12 cellular contexts compared by ENCODE assay signal in genomic region chr2:33488715-33489540, GRCh38. TPM values are rescaled to one million over a fixed set of nuclear protein-coding genes. Genes with fewer than 3 reads are reported as not detected.
A peak's percentile ranks its signal among the peaks of the same experiment; 100 is the strongest.
DNase-seq lines count a peak whose midpoint lies in the region; ATAC-seq and TF ChIP-seq lines count a peak whose summit lies in the region.
"Had no signal": no experiment of that assay in that cellular context is flagged by ENCODE, and none has a peak within 500 bp of the region (broad histone marks: within the 10 kb centered on the region; RNA-seq: fewer than 3 reads in every experiment).

No MANE protein-coding gene starts in this region.

- no peaks in the 10 kb centered on the region for H3K36me3 ChIP-seq in SJCRH30

- H3K27me3 Mint-ChIP-seq in IgD-negative memory B cell, result no peaks in the 10 kb centered on the region

- no peak for TF ChIP-seq CTCF in GM12865 (IDR thresholded peaks at IDR 0.05; ENCODE audit: insufficient read depth, low read depth, low read length, missing control alignments)

- DNase-seq in GM12865 (ENCODE audit: low read depth), result peak; percentile 85
- DNase-seq in hypothalamus (lab: John Stamatoyannopoulos, UW), result no peak
- no peak for DNase-seq in NCI-H2196 treated with DMSO at 0.1 percent for 48 hours (lab: John Stamatoyannopoulos, UW; ENCODE audit: unreplicated experiment)
- DNase-seq in left cardiac atrium, result no peak
- DNase-seq in SJCRH30, result no peak
- DNase-seq: activated CD4-positive, alpha-beta T cell treated with anti-CD3 and anti-CD28 coated beads, Interleukin-2, amount 50 U/mL, for 4 hours had no signal

- peak overlapping the region; percentile 44 for H3K4me3 ChIP-seq in GM12865 (ENCODE audit: low read depth, low read length)
- no peak overlapping the region for H3K4me3 ChIP-seq in SJCRH30
- H3K4me3 ChIP-seq: lung had no signal

- H3K9me3 Mint-ChIP-seq in IgD-negative memory B cell, result peaks cover 0 to 2% (median 0%) of the 10 kb centered on the region in 3 donors

- no peak overlapping the region for H3K27ac ChIP-seq in SJCRH30

- H3K27me3 ChIP-seq in SJCRH30, result no peaks in the 10 kb centered on the region

- ATAC-seq in HG02840 (IDR thresholded peaks at IDR 0.05; ENCODE audit: low FRiP score, unreplicated experiment) (peak; percentile 44), left cardiac atrium (no peak)

- H3K4me3 Mint-ChIP-seq in IgD-negative memory B cell, result peak overlapping the region; percentile 33 to 87 (median 72)
- H3K4me3 Mint-ChIP-seq: CD14-positive monocyte had no signal

- intact Hi-C loops in left cardiac atrium (cut with DNase I), result no loop called here

- peak; percentile 14 for TF ChIP-seq POLR2A in GM19099 (IDR thresholded peaks at IDR 0.05; ENCODE audit: extremely low read depth, insufficient read length, low read depth)

- H3K27ac Mint-ChIP-seq in IgD-negative memory B cell, result peak overlapping the region; percentile 69 to 95 (median 82)
- H3K27ac Mint-ChIP-seq: CD14-positive monocyte had no signal

- H3K4me1 Mint-ChIP-seq in IgD-negative memory B cell, result peaks cover 70 to 81% (median 79%) of the 10 kb centered on the region in 3 donors

- peaks cover 8% of the 10 kb centered on the region for H3K36me3 Mint-ChIP-seq in IgD-negative memory B cell
- H3K36me3 Mint-ChIP-seq: CD14-positive monocyte had no signal

- H3K4me1 ChIP-seq in SJCRH30, result no peaks in the 10 kb centered on the region

- H3K9me3 ChIP-seq in SJCRH30 (replicated peaks), result peaks cover 12% of the 10 kb centered on the region

RNA-seq across cellular contexts. Expression of gene RASGRP3, which starts 12.5 kb away (rescaled TPM):
- 82.4 TPM for polyA plus RNA-seq in IgD-negative memory B cell
- total RNA-seq in left cardiac atrium, result 10 to 100 TPM; 39.9 to 53.7 TPM
- total RNA-seq in SJCRH30 (2014; rRNA removed; shearing (Covaris generic)), result 2.0 and 2.8 TPM in 2 replicates
- total RNA-seq: H1 had no signal

Comparison
In these comparisons a context has a peak if more than half of its experiments do, and no peak if none do; other contexts are left out.
1. RNA of gene RASGRP3, which starts 12.5 kb away (total RNA-seq): 39.9 to 53.7 TPM in left cardiac atrium; 2.0 to 2.8 TPM in SJCRH30; every median in the first group is over 10 times any median in the second.